ENCODE assay signal across 9 cellular contexts in genomic region chr1:77416692-77417450, GRCh38.
DNase-seq lines count a peak whose midpoint lies in the region; ATAC-seq, FAIRE-seq and TF ChIP-seq lines count a peak whose summit lies in the region.
"Had no signal": no experiment of that assay in that cellular context is flagged by ENCODE, and none has a peak within 500 bp of the region (broad histone marks: within the 10 kb centered on the region; RNA-seq: fewer than 3 reads in every experiment).

No MANE protein-coding gene starts in this region.

- H3K9me3 ChIP-seq in K562 (replicated peaks; ENCODE audit: control insufficient read depth, insufficient read depth, low read depth, low read length) = no peaks in the 10 kb centered on the region
- H3K9me3 ChIP-seq in CD4-positive, alpha-beta memory T cell (ENCODE audit: control insufficient read depth in 1 of 2, low read length in 2 of 2) = no peaks in the 10 kb centered on the region
- H3K9me3 ChIP-seq: mucosa of descending colon had no signal

- no TSS peak for BruUV-seq in K562 (replicated peaks; lab: Mats Ljungman, UMichigan)

- no peak overlapping the region for H2AFZ ChIP-seq in K562 (ENCODE audit: low read depth, low read length)

- no peak for TF ChIP-seq EP300 in K562 (IDR thresholded peaks at IDR 0.05; ENCODE audit: low read length)

- H3K9ac ChIP-seq in K562 (ENCODE audit: insufficient read depth in 1 of 2, low read depth in 2 of 2, low read length in 2 of 2) = no peak overlapping the region

- peaks cover 34 to 52% (median 47%) of the 10 kb centered on the region in 4 donors for H3K4me1 Mint-ChIP-seq in CD4-positive, alpha-beta memory T cell

- H3K9me1 ChIP-seq in K562 (ENCODE audit: control insufficient read depth, insufficient read depth, low read length) = no peaks in the 10 kb centered on the region

- H3K27me3 Mint-ChIP-seq in CD4-positive, alpha-beta memory T cell = peaks cover 5 to 9% of the 10 kb centered on the region in 2 donors

- no peak overlapping the region for H3K4me3 Mint-ChIP-seq in CD4-positive, alpha-beta memory T cell
- H3K4me3 Mint-ChIP-seq: dendritic cell treated with granulocyte-macrophage colony-stimulating factor and Interleukin-4, amounts not matched to agents 40 ng/mL and 50 ng/mL, for 4 days had no signal

- no peak overlapping the region for H3K27ac ChIP-seq in K562 (ENCODE audit: extremely low read depth, low read depth, low read length)
- H3K27ac ChIP-seq in CD4-positive, alpha-beta memory T cell (ENCODE audit: low read depth, low read length) = no peak overlapping the region

- H3K4me2 ChIP-seq in K562 (ENCODE audit: insufficient read depth, low read length) = no peak overlapping the region

- CTCF ChIA-PET in K562 (lab: Yijun Ruan, JAX; ENCODE audit: low intra/inter-chr PET ratio) = interaction anchor here (1.6 kb wide), 1 partner anchor 269 kb away, joined by 4 read pairs; no protein-coding TSS in a partner anchor
- CTCF ChIA-PET in CD4-positive, alpha-beta memory T cell (lab: Charles Lee; ENCODE audit: partially characterized antibody) = no interaction called here

- in situ Hi-C loops in K562 (cut with MboI) = no loop called here

- no peaks in the 10 kb centered on the region for H4K20me1 ChIP-seq in K562 (replicated peaks; ENCODE audit: control insufficient read depth, insufficient read depth, low read length)

- TF ChIP-seq RAD21 in K562 (CRISPR knock-in tag; conservative IDR thresholded peaks at IDR 0.05 in 1 of 2, IDR thresholded peaks at IDR 0.05 in 1 of 2) = peak in 1 of 2 experiments; percentile 47; a peak in 1 of 4 replicates

- peak; percentile 67 for FAIRE-seq in K562 (lab: Jason Lieb, UNC)

- peak; percentile 26 to 53 (median 48); a peak in 5 of 6 replicates for TF ChIP-seq CTCF in K562 (IDR thresholded peaks at IDR 0.05 in 2 of 3, conservative IDR thresholded peaks at IDR 0.05 in 1 of 3; ENCODE audit: insufficient read depth in 2 of 3, low read depth in 1 of 3, low read length in 3 of 3)

- DNase-seq in Daoy (ENCODE audit: low read depth) (peak; percentile 50), HuH-7 (ENCODE audit: low spot score) (peak; percentile 4), K562 (ENCODE audit: extremely low read depth in 1 of 4, low spot score in 3 of 4) (peak; percentile 15 to 37 (median 19)), lung microvascular endothelial cell (ENCODE audit: low read depth in 2 of 2) (peak; percentile 41 to 59)
- DNase-seq in CD4-positive, alpha-beta memory T cell = no peak

- peak; percentile 69; the same call in 2 of the 3 replicates for ATAC-seq in K562
- no peak for ATAC-seq in HG03354 (IDR thresholded peaks at IDR 0.05; ENCODE audit: poor library complexity, severe bottlenecking, unreplicated experiment)
- no peak for ATAC-seq in GM21360 (IDR thresholded peaks at IDR 0.05; ENCODE audit: unreplicated experiment)
- ATAC-seq: mucosa of descending colon had no signal

- no peak overlapping the region for H3K27ac Mint-ChIP-seq in CD4-positive, alpha-beta memory T cell
- H3K27ac Mint-ChIP-seq: dendritic cell treated with granulocyte-macrophage colony-stimulating factor and Interleukin-4, amounts not matched to agents 40 ng/mL and 50 ng/mL, for 4 days had no signal

- intact Hi-C loops in K562 (cut with micrococcal nuclease) = loop anchor here (5.0 kb wide), 1 partner anchor 270 kb away; no protein-coding TSS in a partner anchor
- intact Hi-C loops in CD4-positive, alpha-beta memory T cell (cut with micrococcal nuclease) = no loop called here

- H3K4me1 ChIP-seq in K562 (replicated peaks in 1 of 2; ENCODE audit: control insufficient read depth in 2 of 2, insufficient read depth in 2 of 2, low read length in 2 of 2) = no peaks in the 10 kb centered on the region
- H3K4me1 ChIP-seq in CD4-positive, alpha-beta memory T cell (ENCODE audit: insufficient read depth, low read length) = peaks cover 41% of the 10 kb centered on the region

- H3K79me2 ChIP-seq in K562 (ENCODE audit: control insufficient read depth, insufficient read depth, low read length) = no peaks in the 10 kb centered on the region

- no peaks in the 10 kb centered on the region for H3K36me3 ChIP-seq in K562 (ENCODE audit: control insufficient read depth, insufficient read depth, low read length)
- H3K36me3 ChIP-seq in CD4-positive, alpha-beta memory T cell (ENCODE audit: insufficient read depth, low read length) = no peaks in the 10 kb centered on the region

- peaks cover 0 to 3% (median under 1%) of the 10 kb centered on the region in 8 donors for H3K9me3 Mint-ChIP-seq in CD4-positive, alpha-beta memory T cell
- H3K9me3 Mint-ChIP-seq: dendritic cell treated with granulocyte-macrophage colony-stimulating factor and Interleukin-4, amounts not matched to agents 40 ng/mL and 50 ng/mL, for 4 days had no signal

- POLR2A ChIA-PET in K562 (lab: Yijun Ruan, JAX) = no interaction called here
- POLR2A ChIA-PET in CD4-positive, alpha-beta memory T cell (lab: Charles Lee; ENCODE audit: partially characterized antibody) = no interaction called here

- WGBS in K562 (ENCODE audit: insufficient coverage, low coverage, missing lambda C conversion rate) = 0% methylated on average over 5 of the region's 5 CpGs

- H3K36me3 Mint-ChIP-seq in CD4-positive, alpha-beta memory T cell = peaks cover 6 to 42% of the 10 kb centered on the region in 2 donors

- no peak overlapping the region for H3K4me3 ChIP-seq in K562
- no peak overlapping the region for H3K4me3 ChIP-seq in CD4-positive, alpha-beta memory T cell (ENCODE audit: low read length in 2 of 2)
- H3K4me3 ChIP-seq: mucosa of descending colon had no signal

- TF ChIP-seq POLR2A in K562 (conservative IDR thresholded peaks at IDR 0.05) = no peak

- 0 out of 5 replicates have a peak, but pooled peaks cover 0 to 2% of the 10 kb centered on the region in 2 experiments for H3K27me3 ChIP-seq in K562 (ENCODE audit: control insufficient read depth in 2 of 2, insufficient read depth in 2 of 2, low read length in 2 of 2)
- H3K27me3 ChIP-seq in CD4-positive, alpha-beta memory T cell (ENCODE audit: insufficient read depth, low read length) = peaks cover 9% of the 10 kb centered on the region

TF ChIP-seq in K562, 482 proteins besides CTCF, POLR2A, EP300 and RAD21:
- TF ChIP-seq PCBP1 (IDR thresholded peaks at IDR 0.05; ENCODE audit: low read depth, low read length, poor library complexity, severe bottlenecking) = no peak
- peak; percentile 25; the same call in 1 of the 2 replicates for TF ChIP-seq SMC3 (conservative IDR thresholded peaks at IDR 0.05; ENCODE audit: insufficient read depth, low read depth, low read length)

Comparison
In these comparisons a context has a peak if more than half of its experiments do, and no peak if none do; other contexts are left out.
1. DNase-seq: peak in Daoy (single experiment), HuH-7 (single experiment), K562 (4 of 4) and lung microvascular endothelial cell (2 of 2); none in CD4-positive, alpha-beta memory T cell (0 of 5).